Comparison of ENCODE assay signal across 25 cellular contexts in the genomic region with DNA sequence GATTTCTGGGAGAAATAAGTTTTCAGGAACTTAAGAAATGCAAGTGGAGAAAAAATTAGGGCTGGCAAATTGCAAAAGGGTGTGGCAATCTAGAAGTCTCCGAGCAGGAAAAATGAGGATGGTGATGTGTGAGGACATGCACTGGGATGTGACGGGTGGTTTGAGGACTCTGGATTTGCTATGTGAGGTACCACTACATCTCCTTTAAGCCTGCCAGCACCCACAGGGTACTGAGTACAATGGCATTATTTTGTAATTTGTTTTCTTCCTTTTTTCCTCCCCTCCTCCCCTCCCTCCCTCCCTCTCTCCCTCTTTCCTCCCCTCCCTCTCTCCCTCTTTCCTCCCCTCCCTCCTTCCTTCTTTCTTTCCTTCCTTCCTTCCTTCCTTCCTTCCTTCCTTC.
A peak's percentile ranks its signal among the peaks of the same experiment; 100 is the strongest.
DNase-seq lines count a peak whose midpoint lies in the region; ATAC-seq, FAIRE-seq and TF ChIP-seq lines count a peak whose summit lies in the region.
"Had no signal": no experiment of that assay in that cellular context is flagged by ENCODE, and none has a peak within 500 bp of the region (broad histone marks: within the 10 kb centered on the region; RNA-seq: fewer than 3 reads in every experiment).

No MANE protein-coding gene starts in this region.

- DNase-seq in HepG2 (ENCODE audit: low spot score) (no peak), right lobe of liver (no peak), SK-N-MC (ENCODE audit: low read depth, low spot score) (peak; percentile 91), SW 1271 (lab: John Stamatoyannopoulos, UW) (no peak)
- DNase-seq: ACHN; BE2C; C1 segment of cervical spinal cord; CD4-positive, alpha-beta memory T cell; CD4-positive, CD25-positive, alpha-beta regulatory T cell; CD8-positive, alpha-beta memory T cell; COR-L47; DMS 273 treated with DMSO at 0.1 percent for 48 hours; DMS153; DMS53; DMS79; DND-41; EL; GDM1 had no signal

- no peaks in the 10 kb centered on the region for H3K27me3 ChIP-seq in HepG2 (ENCODE audit: control insufficient read depth in 1 of 2, insufficient read depth in 2 of 2, low read length in 2 of 2)
- no peaks in the 10 kb centered on the region for H3K27me3 ChIP-seq in right lobe of liver
- H3K27me3 ChIP-seq: BE2C, BLaER1 had no signal

- in situ Hi-C loops in HepG2 (cut with HindIII; ENCODE audit: extremely low pct_ligation_motif_present, low pct_unique_long_range_greater_than_20kb), result no loop called here

- H3K27ac ChIP-seq in HepG2 (ENCODE audit: extremely low read length, insufficient read depth, low read length) (no peak overlapping the region), right lobe of liver (no peak overlapping the region), SK-N-MC (peak overlapping the region; percentile 100)
- H3K27ac ChIP-seq: 22Rv1, A549, BLaER1 had no signal

- no peak for ATAC-seq in HepG2
- no peak for ATAC-seq in right lobe of liver
- no peak for ATAC-seq in GM19324 (IDR thresholded peaks at IDR 0.05; ENCODE audit: low FRiP score, unreplicated experiment)
- ATAC-seq: A549 had no signal

- no peak for FAIRE-seq in HepG2 (lab: Jason Lieb, UNC)
- FAIRE-seq: A549, GM12878, GM12892, GM18507 had no signal

- TF ChIP-seq POLR2A in HepG2 (IDR thresholded peaks at IDR 0.05; ENCODE audit: insufficient read depth in 1 of 2, low read depth in 2 of 2, low read length in 2 of 2) (no peak), right lobe of liver (IDR thresholded peaks at IDR 0.05) (no peak)

- no peaks in the 10 kb centered on the region for H4K20me1 ChIP-seq in HepG2 (ENCODE audit: insufficient read depth, low read length)
- H4K20me1 ChIP-seq: BLaER1 had no signal

- H3K4me1 ChIP-seq in HepG2 (ENCODE audit: insufficient read depth, low read length) (peaks cover 32% of the 10 kb centered on the region), right lobe of liver (no peaks in the 10 kb centered on the region)
- H3K4me1 ChIP-seq: A549 had no signal

- intact Hi-C loops in HepG2 (cut with micrococcal nuclease; ENCODE audit: unreplicated experiment) (no loop called here), right lobe of liver (cut with DNase I) (no loop called here)

- H3K4me3 ChIP-seq in HepG2 (replicated peaks in 1 of 3; ENCODE audit: insufficient read depth in 1 of 3, low read depth in 2 of 3, low read length in 3 of 3) (no peak overlapping the region), right lobe of liver (no peak overlapping the region), SK-N-MC (peak overlapping the region; percentile 69)
- H3K4me3 ChIP-seq: A549, BLaER1, GM12878 had no signal

- POLR2A ChIA-PET in HepG2 (lab: Yijun Ruan, JAX), result interaction anchor here (2.2 kb wide), 1 partner anchor 17 kb away, joined by 5 read pairs; no protein-coding TSS in a partner anchor

- CTCF ChIA-PET in HepG2 (lab: Yijun Ruan, JAX; ENCODE audit: low intra/inter-chr PET ratio, low total read pairs), result interaction anchor here (1.5 kb wide), 1 partner anchor 41 kb away, joined by 9 read pairs; no protein-coding TSS in a partner anchor

- TF ChIP-seq CTCF in HepG2 (CRISPR knock-in tag; IDR thresholded peaks at IDR 0.05), result no peak
- no peak for TF ChIP-seq CTCF in right lobe of liver (IDR thresholded peaks at IDR 0.05)

- H3K4me2 ChIP-seq in HepG2 (ENCODE audit: low read depth, low read length), result no peak overlapping the region
- H3K4me2 ChIP-seq: A549 had no signal

- no peaks in the 10 kb centered on the region for H3K79me2 ChIP-seq in HepG2 (ENCODE audit: insufficient read depth, low read length)

- H3K9me3 ChIP-seq in HepG2 (ENCODE audit: low read length), result no peaks in the 10 kb centered on the region
- no peaks in the 10 kb centered on the region for H3K9me3 ChIP-seq in right lobe of liver
- no peaks in the 10 kb centered on the region for H3K9me3 ChIP-seq in SK-N-MC (ENCODE audit: low read depth, low read length)
- H3K9me3 ChIP-seq: A549, BE2C, BLaER1 had no signal

- H3K36me3 ChIP-seq in HepG2 (replicated peaks in 1 of 2; ENCODE audit: control insufficient read depth in 1 of 2, insufficient read depth in 2 of 2, low read length in 2 of 2) (no peaks in the 10 kb centered on the region), right lobe of liver (no peaks in the 10 kb centered on the region), SK-N-MC (ENCODE audit: insufficient read depth, low read length) (no peaks in the 10 kb centered on the region)
- H3K36me3 ChIP-seq: BE2C, BLaER1 had no signal

- BruUV-seq in HepG2 (replicated peaks; lab: Mats Ljungman, UMichigan), result no TSS peak

- TF ChIP-seq EP300 in HepG2 (IDR thresholded peaks at IDR 0.05; ENCODE audit: low read depth in 2 of 2, low read length in 2 of 2) (no peak), HepG2 (CRISPR knock-in tag; IDR thresholded peaks at IDR 0.05; ENCODE audit: borderline replicate concordance) (no peak)

- 85% methylated on average over 2 of the region's 2 CpGs for WGBS in HepG2 (ENCODE audit: low lambda C conversion rate)
- WGBS in right lobe of liver (ENCODE audit: insufficient coverage, low coverage, low lambda C conversion rate, missing lambda C conversion rate), result 80% methylated on average over 2 of the region's 2 CpGs

- H3K9ac ChIP-seq in HepG2 (ENCODE audit: insufficient read depth, low read depth, low read length) (no peak overlapping the region), SK-N-MC (ENCODE audit: insufficient read length) (peak overlapping the region; percentile 88)
- H3K9ac ChIP-seq: BLaER1 had no signal

- no peak overlapping the region for H2AFZ ChIP-seq in HepG2 (ENCODE audit: low read length)

- TF ChIP-seq RAD21 in HepG2 (CRISPR knock-in tag; IDR thresholded peaks at IDR 0.05), result no peak

TF ChIP-seq in HepG2, 621 proteins besides CTCF, POLR2A, EP300 and RAD21:
- TF ChIP-seq, protein P1, sequence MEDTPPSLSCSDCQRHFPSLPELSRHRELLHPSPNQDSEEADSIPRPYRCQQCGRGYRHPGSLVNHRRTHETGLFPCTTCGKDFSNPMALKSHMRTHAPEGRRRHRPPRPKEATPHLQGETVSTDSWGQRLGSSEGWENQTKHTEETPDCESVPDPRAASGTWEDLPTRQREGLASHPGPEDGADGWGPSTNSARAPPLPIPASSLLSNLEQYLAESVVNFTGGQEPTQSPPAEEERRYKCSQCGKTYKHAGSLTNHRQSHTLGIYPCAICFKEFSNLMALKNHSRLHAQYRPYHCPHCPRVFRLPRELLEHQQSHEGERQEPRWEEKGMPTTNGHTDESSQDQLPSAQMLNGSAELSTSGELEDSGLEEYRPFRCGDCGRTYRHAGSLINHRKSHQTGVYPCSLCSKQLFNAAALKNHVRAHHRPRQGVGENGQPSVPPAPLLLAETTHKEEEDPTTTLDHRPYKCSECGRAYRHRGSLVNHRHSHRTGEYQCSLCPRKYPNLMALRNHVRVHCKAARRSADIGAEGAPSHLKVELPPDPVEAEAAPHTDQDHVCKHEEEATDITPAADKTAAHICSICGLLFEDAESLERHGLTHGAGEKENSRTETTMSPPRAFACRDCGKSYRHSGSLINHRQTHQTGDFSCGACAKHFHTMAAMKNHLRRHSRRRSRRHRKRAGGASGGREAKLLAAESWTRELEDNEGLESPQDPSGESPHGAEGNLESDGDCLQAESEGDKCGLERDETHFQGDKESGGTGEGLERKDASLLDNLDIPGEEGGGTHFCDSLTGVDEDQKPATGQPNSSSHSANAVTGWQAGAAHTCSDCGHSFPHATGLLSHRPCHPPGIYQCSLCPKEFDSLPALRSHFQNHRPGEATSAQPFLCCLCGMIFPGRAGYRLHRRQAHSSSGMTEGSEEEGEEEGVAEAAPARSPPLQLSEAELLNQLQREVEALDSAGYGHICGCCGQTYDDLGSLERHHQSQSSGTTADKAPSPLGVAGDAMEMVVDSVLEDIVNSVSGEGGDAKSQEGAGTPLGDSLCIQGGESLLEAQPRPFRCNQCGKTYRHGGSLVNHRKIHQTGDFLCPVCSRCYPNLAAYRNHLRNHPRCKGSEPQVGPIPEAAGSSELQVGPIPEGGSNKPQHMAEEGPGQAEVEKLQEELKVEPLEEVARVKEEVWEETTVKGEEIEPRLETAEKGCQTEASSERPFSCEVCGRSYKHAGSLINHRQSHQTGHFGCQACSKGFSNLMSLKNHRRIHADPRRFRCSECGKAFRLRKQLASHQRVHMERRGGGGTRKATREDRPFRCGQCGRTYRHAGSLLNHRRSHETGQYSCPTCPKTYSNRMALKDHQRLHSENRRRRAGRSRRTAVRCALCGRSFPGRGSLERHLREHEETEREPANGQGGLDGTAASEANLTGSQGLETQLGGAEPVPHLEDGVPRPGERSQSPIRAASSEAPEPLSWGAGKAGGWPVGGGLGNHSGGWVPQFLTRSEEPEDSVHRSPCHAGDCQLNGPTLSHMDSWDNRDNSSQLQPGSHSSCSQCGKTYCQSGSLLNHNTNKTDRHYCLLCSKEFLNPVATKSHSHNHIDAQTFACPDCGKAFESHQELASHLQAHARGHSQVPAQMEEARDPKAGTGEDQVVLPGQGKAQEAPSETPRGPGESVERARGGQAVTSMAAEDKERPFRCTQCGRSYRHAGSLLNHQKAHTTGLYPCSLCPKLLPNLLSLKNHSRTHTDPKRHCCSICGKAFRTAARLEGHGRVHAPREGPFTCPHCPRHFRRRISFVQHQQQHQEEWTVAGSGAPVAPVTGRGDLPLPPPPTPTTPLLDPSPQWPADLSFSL (CRISPR knock-in tag; IDR thresholded peaks at IDR 0.05), result no peak
- TF ChIP-seq HNRNPK (IDR thresholded peaks at IDR 0.05; ENCODE audit: low read depth, low read length, poor library complexity, severe bottlenecking) (peak; percentile 85), NFIB (CRISPR knock-in tag; IDR thresholded peaks at IDR 0.05; ENCODE audit: borderline replicate concordance) (no peak)
